ENCODE assay signal across 10 cellular contexts in the genomic region with DNA sequence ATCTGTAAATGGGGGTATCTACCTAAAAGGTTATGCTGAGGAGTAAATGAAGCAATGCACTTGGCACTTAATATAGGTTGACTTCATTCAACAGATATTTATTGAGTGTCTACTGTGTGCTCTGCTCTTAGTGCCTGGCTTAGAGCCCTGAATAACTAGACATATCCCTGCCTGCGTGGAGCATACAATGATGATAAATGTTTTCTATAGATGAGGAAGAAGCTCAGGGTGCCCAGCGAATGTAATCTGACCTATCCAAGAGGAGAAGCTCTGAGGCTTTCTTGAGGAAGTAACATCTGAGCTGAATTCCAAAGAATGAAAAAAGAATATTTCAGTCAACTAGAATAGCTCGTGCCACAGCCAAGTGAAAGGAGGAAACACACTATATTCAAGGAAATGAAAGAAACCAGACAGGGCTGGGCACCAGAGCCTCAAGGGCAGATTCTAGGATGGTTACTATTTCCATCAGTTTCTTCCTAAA. TPM values are rescaled to one million over a fixed set of nuclear protein-coding genes. Genes with fewer than 3 reads are reported as not detected.
DNase-seq lines count a peak whose midpoint lies in the region; ATAC-seq and TF ChIP-seq lines count a peak whose summit lies in the region.
"Had no signal": no experiment of that assay in that cellular context is flagged by ENCODE, and none has a peak within 500 bp of the region (broad histone marks: within the 10 kb centered on the region; RNA-seq: fewer than 3 reads in every experiment).

No MANE protein-coding gene starts in this region.

- no peaks in the 10 kb centered on the region for H3K27me3 ChIP-seq in dorsolateral prefrontal cortex
- no peaks in the 10 kb centered on the region for H3K27me3 ChIP-seq in tibial nerve

- intact Hi-C loops in dorsolateral prefrontal cortex (cut with DNase I) = loop anchor here in 1 of 2 donors (10.0 kb wide), 1 partner anchor 50 kb away; no protein-coding TSS in a partner anchor

- H3K4me1 ChIP-seq in tibial nerve = peaks cover 0 to 75% (median 27%) of the 10 kb centered on the region in 4 donors

- H3K9me3 Mint-ChIP-seq in mesothelial cell of epicardium = no peaks in the 10 kb centered on the region
- H3K9me3 Mint-ChIP-seq in activated T-cell treated with anti-CD3 and anti-CD28 coated beads, Interleukin-2, amount 50 U/mL, for 24 hours = peaks cover 1% of the 10 kb centered on the region

- H3K36me3 ChIP-seq in tibial nerve = peaks cover 0 to 62% (median 0%) of the 10 kb centered on the region in 3 donors

- 36 to 40% methylated on average over 3 of the region's 3 CpGs for WGBS in tibial nerve, 2 donors

- peak overlapping the region; percentile 95 for H3K27ac Mint-ChIP-seq in mesothelial cell of epicardium
- H3K27ac Mint-ChIP-seq in activated T-cell treated with anti-CD3 and anti-CD28 coated beads, Interleukin-2, amount 50 U/mL, for 24 hours = no peak overlapping the region

- peaks cover 54% of the 10 kb centered on the region for H3K4me1 Mint-ChIP-seq in mesothelial cell of epicardium
- peaks cover 9% of the 10 kb centered on the region for H3K4me1 Mint-ChIP-seq in activated T-cell treated with anti-CD3 and anti-CD28 coated beads, Interleukin-2, amount 50 U/mL, for 24 hours (ENCODE audit: low read depth)

- no peak overlapping the region for H3K4me3 Mint-ChIP-seq in mesothelial cell of epicardium
- H3K4me3 Mint-ChIP-seq in activated T-cell treated with anti-CD3 and anti-CD28 coated beads, Interleukin-2, amount 50 U/mL, for 24 hours = no peak overlapping the region

- ATAC-seq in GM18907 (IDR thresholded peaks at IDR 0.05; ENCODE audit: unreplicated experiment) = no peak
- ATAC-seq: HCT116 had no signal

- H3K4me3 ChIP-seq in NB4 (ENCODE audit: low read depth, low read length) (no peak overlapping the region), dorsolateral prefrontal cortex (peak overlapping the region in 2 of 59 donors; percentile 0 to 3), tibial nerve (no peak overlapping the region)

- peaks cover 0 to 10% (median 0%) of the 10 kb centered on the region in 4 donors for H3K9me3 ChIP-seq in tibial nerve

- TF ChIP-seq CTCF in NB4 (IDR thresholded peaks at IDR 0.05; ENCODE audit: low read depth, low read length) = no peak
- TF ChIP-seq CTCF in dorsolateral prefrontal cortex (IDR thresholded peaks at IDR 0.05 in 54 of 56, conservative IDR thresholded peaks at IDR 0.05 in 2 of 56; ENCODE audit: low read depth in 1 of 56, partially characterized antibody in 56 of 56) = no peak
- no peak for TF ChIP-seq CTCF in mesothelial cell of epicardium (IDR thresholded peaks at IDR 0.05; ENCODE audit: unreplicated experiment)
- no peak for TF ChIP-seq CTCF in tibial nerve (IDR thresholded peaks at IDR 0.05)

- H3K27ac ChIP-seq in dorsolateral prefrontal cortex (peak overlapping the region in 43 of 59 donors; percentile 3 to 77 (median 47)), tibial nerve (peak overlapping the region; percentile 50 to 83 (median 70))

- H3K36me3 Mint-ChIP-seq in mesothelial cell of epicardium = peaks cover 30% of the 10 kb centered on the region
- H3K36me3 Mint-ChIP-seq in activated T-cell treated with anti-CD3 and anti-CD28 coated beads, Interleukin-2, amount 50 U/mL, for 24 hours (ENCODE audit: low read depth) = peaks cover 15% of the 10 kb centered on the region

- DNase-seq in NB4 (ENCODE audit: low read depth) (peak; percentile 21), dorsolateral prefrontal cortex (no peak), mesothelial cell of epicardium (ENCODE audit: low spot score in 2 of 2, unreplicated experiment in 2 of 2) (no peak), tibial nerve (ENCODE audit: low spot score in 2 of 2) (no peak), NCI-H2227 treated with DMSO at 0.1 percent for 48 hours (lab: John Stamatoyannopoulos, UW) (no peak)
- no peak for DNase-seq in activated T-cell treated with anti-CD3 and anti-CD28 coated beads, Interleukin-2, amount 50 U/mL, for 24 hours
- DNase-seq: activated gamma-delta T cell treated with Interleukin-2 at 50 U/mL for 16 hours had no signal

- H3K27me3 Mint-ChIP-seq in mesothelial cell of epicardium (ENCODE audit: low read depth) = no peaks in the 10 kb centered on the region
- H3K27me3 Mint-ChIP-seq in activated T-cell treated with anti-CD3 and anti-CD28 coated beads, Interleukin-2, amount 50 U/mL, for 24 hours = no peaks in the 10 kb centered on the region

- TF ChIP-seq EP300 in tibial nerve (IDR thresholded peaks at IDR 0.05) = no peak

- TF ChIP-seq POLR2A in NB4 (IDR thresholded peaks at IDR 0.05; ENCODE audit: extremely low read depth, insufficient read length) = no peak
- no peak for TF ChIP-seq POLR2A in tibial nerve (IDR thresholded peaks at IDR 0.05)

RNA-seq across cellular contexts. Expression of gene HIGD1C, which starts 17.9 kb away (rescaled TPM):
- total RNA-seq in dorsolateral prefrontal cortex = 1 to 10 TPM in 1 of 120 experiments, not detected in 119; 2.2 TPM
- not detected in 3 replicates for total RNA-seq in mesothelial cell of epicardium
- not detected for total RNA-seq in tibial nerve
- total RNA-seq: SK-MEL-5 had no signal
